15 cellular contexts compared by ENCODE assay signal in the genomic region with DNA sequence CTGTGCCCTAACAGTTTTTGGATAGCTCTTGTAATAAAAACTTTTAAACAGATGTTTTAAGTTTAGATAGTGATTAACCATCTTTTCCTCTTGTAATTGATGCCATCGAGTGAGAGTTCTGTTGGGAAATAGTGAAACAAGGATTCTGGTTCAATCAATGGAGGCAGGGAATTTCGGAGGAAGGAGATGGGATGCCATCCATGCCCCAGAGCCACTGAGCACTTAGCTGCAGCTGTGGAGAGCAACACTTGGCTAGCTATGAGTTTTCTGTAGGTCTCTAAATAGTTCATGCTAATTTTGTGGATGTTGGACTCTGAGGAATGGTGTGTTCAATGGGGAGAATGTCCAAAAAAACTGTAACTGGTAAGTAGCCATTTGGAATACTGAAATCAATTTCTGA. TPM values are rescaled to one million over a fixed set of nuclear protein-coding genes. Genes with fewer than 3 reads are reported as not detected.
DNase-seq lines count a peak whose midpoint lies in the region; ATAC-seq and TF ChIP-seq lines count a peak whose summit lies in the region.
"Had no signal": no experiment of that assay in that cellular context is flagged by ENCODE, and none has a peak within 500 bp of the region (broad histone marks: within the 10 kb centered on the region; RNA-seq: fewer than 3 reads in every experiment).

No MANE protein-coding gene starts in this region.

- ATAC-seq in Right ventricle myocardium superior (ENCODE audit: poor library complexity) (peak; percentile 36), Panc1 (no peak)
- ATAC-seq: HepG2 had no signal

- H3K4me1 ChIP-seq in Panc1 (ENCODE audit: control insufficient read depth, insufficient read depth, low read length) = no peaks in the 10 kb centered on the region
- H3K4me1 ChIP-seq in CD8-positive, alpha-beta memory T cell (ENCODE audit: insufficient read depth, low read length) = no peaks in the 10 kb centered on the region
- H3K4me1 ChIP-seq: BE2C, Caco-2 had no signal

- BruUV-seq in Panc1 (replicated peaks; lab: Mats Ljungman, UMichigan) = TSS peak; percentile 21

- no peak for DNase-seq in Right ventricle myocardium superior
- DNase-seq in cardiac septum (ENCODE audit: low spot score) = no peak
- DNase-seq in Panc1 (ENCODE audit: low read depth, low spot score) = no peak
- peak; percentile 45 for DNase-seq in fibroblast of peridontal ligament (ENCODE audit: extremely low read depth)
- no peak for DNase-seq in CD8-positive, alpha-beta memory T cell
- no peak for DNase-seq in NCI-H2196 (lab: John Stamatoyannopoulos, UW; ENCODE audit: unreplicated experiment)
- no peak for DNase-seq in T-helper 1 cell
- DNase-seq: 8988T; BE2C; C1 segment of cervical spinal cord; Caco-2; CD4-positive, CD25-positive, alpha-beta regulatory T cell; H9 had no signal

- peaks cover 5 to 22% (median 6%) of the 10 kb centered on the region in 3 donors for H3K36me3 Mint-ChIP-seq in CD8-positive, alpha-beta memory T cell

- H3K36me3 ChIP-seq in Panc1 (ENCODE audit: control insufficient read depth, insufficient read depth, low read length) = no peaks in the 10 kb centered on the region
- peaks cover 3% of the 10 kb centered on the region for H3K36me3 ChIP-seq in CD8-positive, alpha-beta memory T cell (ENCODE audit: insufficient read depth, low read length)
- H3K36me3 ChIP-seq: BE2C had no signal

- intact Hi-C loops in Right ventricle myocardium superior (cut with DNase I) (no loop called here), cardiac septum (cut with DNase I) (no loop called here), Panc1 (cut with micrococcal nuclease; ENCODE audit: unreplicated experiment) (no loop called here)

- no peak for TF ChIP-seq CTCF in Panc1 (IDR thresholded peaks at IDR 0.05)

- no peaks in the 10 kb centered on the region for H3K9me3 ChIP-seq in Panc1 (ENCODE audit: control insufficient read depth, insufficient read depth, low read depth, low read length)
- H3K9me3 ChIP-seq in CD8-positive, alpha-beta memory T cell (ENCODE audit: low read length) = no peaks in the 10 kb centered on the region
- H3K9me3 ChIP-seq: BE2C, Caco-2 had no signal

- H3K27ac Mint-ChIP-seq in CD8-positive, alpha-beta memory T cell = no peak overlapping the region
- H3K27ac Mint-ChIP-seq: H9, IgD-negative memory B cell had no signal

- peaks cover 0 to 3% (median 0%) of the 10 kb centered on the region in 5 donors for H3K9me3 Mint-ChIP-seq in CD8-positive, alpha-beta memory T cell
- H3K9me3 Mint-ChIP-seq: H9 had no signal

- H3K27ac ChIP-seq in Panc1 (ENCODE audit: low read length) = no peak overlapping the region
- H3K27ac ChIP-seq in CD8-positive, alpha-beta memory T cell (ENCODE audit: low read depth, low read length) = no peak overlapping the region

- H3K27me3 Mint-ChIP-seq in CD8-positive, alpha-beta memory T cell = no peaks in the 10 kb centered on the region
- H3K27me3 Mint-ChIP-seq: CD4-positive, CD25-positive, alpha-beta regulatory T cell; IgD-negative memory B cell had no signal

- in situ Hi-C loops in Panc1 (cut with HindIII; ENCODE audit: low pct_unique_long_range_greater_than_20kb, low sequenced_read_pairs) = no loop called here

- CTCF ChIA-PET in Panc1 (lab: Charles Lee) = no interaction called here
- CTCF ChIA-PET in CD8-positive, alpha-beta memory T cell (lab: Charles Lee) = no interaction called here

- no peaks in the 10 kb centered on the region for H3K27me3 ChIP-seq in Panc1 (ENCODE audit: control insufficient read depth, insufficient read depth, low read length)
- no peaks in the 10 kb centered on the region for H3K27me3 ChIP-seq in CD8-positive, alpha-beta memory T cell (ENCODE audit: insufficient read depth, low read length, poor library complexity, severe bottlenecking)
- H3K27me3 ChIP-seq: BE2C had no signal

- H3K4me1 Mint-ChIP-seq in CD8-positive, alpha-beta memory T cell = peaks cover 22 to 50% (median 39%) of the 10 kb centered on the region in 3 donors

- POLR2A ChIA-PET in Panc1 (lab: Charles Lee) = no interaction called here
- POLR2A ChIA-PET in CD8-positive, alpha-beta memory T cell (lab: Charles Lee) = no interaction called here

- H3K4me3 ChIP-seq in Panc1 (ENCODE audit: low read depth in 2 of 2, low read length in 2 of 2) = no peak overlapping the region
- H3K4me3 ChIP-seq in CD8-positive, alpha-beta memory T cell (ENCODE audit: low read length) = no peak overlapping the region

- H3K4me3 Mint-ChIP-seq in CD8-positive, alpha-beta memory T cell = no peak overlapping the region
- H3K4me3 Mint-ChIP-seq: CD4-positive, CD25-positive, alpha-beta regulatory T cell; H9 had no signal

RNA-seq across cellular contexts. Expression of a gene that starts 16.7 kb away (rescaled TPM):
- 9.1 TPM for total RNA-seq in Right ventricle myocardium superior
- total RNA-seq in cardiac septum = 11.2 TPM
- total RNA-seq in Panc1 (2021; ENCODE audit: unreplicated experiment) = 16.3 TPM
- 12.5 TPM for polyA plus RNA-seq in Panc1 (2012; ENCODE audit: insufficient read length)
- 10 to 100 TPM; 10.7 to 11.9 TPM for total RNA-seq in CD8-positive, alpha-beta memory T cell
- 25.8 TPM for polyA plus RNA-seq in CD8-positive, alpha-beta memory T cell
